ENCODE assay signal across 18 cellular contexts in the genomic region with DNA sequence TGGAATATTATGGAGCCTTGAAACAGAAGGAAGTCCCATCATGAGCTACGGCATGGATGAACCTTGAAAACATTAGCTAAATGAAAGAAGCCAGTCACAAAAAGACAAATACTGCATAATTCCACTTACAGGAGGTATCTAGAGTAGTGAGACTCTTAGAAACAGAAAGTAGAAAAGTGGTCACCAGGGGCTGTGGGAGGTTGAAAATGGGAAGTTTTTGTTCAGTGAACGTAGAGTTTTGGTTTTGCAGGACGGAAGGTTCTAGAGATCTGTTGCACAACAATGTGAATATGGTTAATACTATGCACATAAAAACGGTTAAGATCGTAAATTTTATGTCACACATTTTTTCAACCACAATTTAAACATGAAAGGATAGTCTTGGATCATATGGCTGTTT. TPM values are rescaled to one million over a fixed set of nuclear protein-coding genes. Genes with fewer than 3 reads are reported as not detected.
DNase-seq lines count a peak whose midpoint lies in the region; ATAC-seq, FAIRE-seq and TF ChIP-seq lines count a peak whose summit lies in the region.
"Had no signal": no experiment of that assay in that cellular context is flagged by ENCODE, and none has a peak within 500 bp of the region (broad histone marks: within the 10 kb centered on the region; RNA-seq: fewer than 3 reads in every experiment).

No MANE protein-coding gene starts in this region.

- H3K36me3 Mint-ChIP-seq in naive B cell (no peaks in the 10 kb centered on the region), endothelial cell (ENCODE audit: low read depth, unreplicated experiment) (no peaks in the 10 kb centered on the region)

- H3K27ac Mint-ChIP-seq in naive B cell (peak overlapping the region in 3 of 6 donors; percentile 5 to 36 (median 27)), endothelial cell (ENCODE audit: unreplicated experiment) (no peak overlapping the region)
- H3K27ac Mint-ChIP-seq: T-helper 1 cell treated with Interleukin-12 subunit alpha and Interleukin-12 subunit beta and Interleukin-4 antibody, amounts not matched to agents 30 μg/mL and 1 μg/mL, for 36 hours had no signal

- peak overlapping the region; percentile 15 to 75 (median 53) for H3K4me3 Mint-ChIP-seq in naive B cell
- no peak overlapping the region for H3K4me3 Mint-ChIP-seq in endothelial cell (ENCODE audit: unreplicated experiment)
- H3K4me3 Mint-ChIP-seq: T-helper 1 cell treated with Interleukin-12 subunit alpha and Interleukin-12 subunit beta and Interleukin-4 antibody, amounts not matched to agents 30 μg/mL and 1 μg/mL, for 36 hours had no signal

- H3K4me1 Mint-ChIP-seq in naive B cell (peaks cover 12 to 16% (median 13%) of the 10 kb centered on the region in 3 donors), endothelial cell (ENCODE audit: unreplicated experiment) (peaks cover 4% of the 10 kb centered on the region)

- DNase-seq in GM19239 (ENCODE audit: insufficient read length, low spot score) (no peak), naive B cell (no peak), OCI-M2 (lab: John Stamatoyannopoulos, UW; ENCODE audit: unreplicated experiment) (no peak), endothelial cell (ENCODE audit: low spot score) (no peak)
- no peak for DNase-seq in activated CD4-positive, CD25-positive, alpha-beta regulatory T cell (lab: John Stamatoyannopoulos, UW)
- DNase-seq: COR-L47; foreskin melanocyte; NCI-H187; stimulated activated CD4-positive, alpha-beta T cell treated with anti-CD3 and anti-CD28 coated beads, Interleukin-2, amount 100 ng/mL, for 24 hours had no signal

- H3K9me3 Mint-ChIP-seq in naive B cell, result peaks cover 0 to 7% (median 3%) of the 10 kb centered on the region in 7 donors
- H3K9me3 Mint-ChIP-seq in endothelial cell (ENCODE audit: unreplicated experiment), result no peaks in the 10 kb centered on the region
- H3K9me3 Mint-ChIP-seq: T-helper 1 cell treated with Interleukin-12 subunit alpha and Interleukin-12 subunit beta and Interleukin-4 antibody, amounts not matched to agents 30 μg/mL and 1 μg/mL, for 36 hours had no signal

- peak; percentile 87 for FAIRE-seq in GM19239 (lab: Jason Lieb, UNC)

- H3K27me3 Mint-ChIP-seq in naive B cell, result no peaks in the 10 kb centered on the region
- peaks cover under 1% of the 10 kb centered on the region for H3K27me3 Mint-ChIP-seq in endothelial cell (ENCODE audit: unreplicated experiment)

- no peak for TF ChIP-seq CTCF in endothelial cell (IDR thresholded peaks at IDR 0.05; ENCODE audit: unreplicated experiment)

- ATAC-seq in HG02610 (IDR thresholded peaks at IDR 0.05; ENCODE audit: unreplicated experiment) (peak; percentile 95), HG03342 (IDR thresholded peaks at IDR 0.05; ENCODE audit: unreplicated experiment) (peak; percentile 82), naive B cell (ENCODE audit: low read depth in 2 of 2) (peak; percentile 37 to 45)

RNA-seq across cellular contexts. Expression of a gene that starts 11.9 kb away (rescaled TPM):
- polyA plus RNA-seq in naive B cell (ENCODE audit: low read depth in 6 of 6), result not detected
- total RNA-seq in endothelial cell (ENCODE audit: unreplicated experiment), result not detected
- total RNA-seq: activated CD8-positive, alpha-beta memory T cell treated with anti-CD3 and anti-CD28 coated beads for 36 hours; dermis microvascular lymphatic vessel endothelial cell; liver; osteoblast; subcutaneous adipose tissue had no signal
- polyA plus RNA-seq: adipose tissue, liver had no signal

Comparison
In these comparisons a context has a peak if more than half of its experiments do, and no peak if none do; other contexts are left out.
1. ATAC-seq: peak in every context shown above with its lines; median percentile 95 in HG02610; 82 in HG03342; 41 in naive B cell.